1 cellular context compared by ENCODE assay signal in genomic region chr3:147404000-147404799, GRCh38.
TF ChIP-seq lines count a peak whose summit lies in the region.

No MANE protein-coding gene starts in this region.

TF ChIP-seq in HepG2, 621 proteins besides CTCF, POLR2A, EP300 and RAD21:
- TF ChIP-seq NFE2L1 (CRISPR knock-in tag; IDR thresholded peaks at IDR 0.05; ENCODE audit: borderline replicate concordance) (no peak), ZFP90 (CRISPR knock-in tag; IDR thresholded peaks at IDR 0.05; ENCODE audit: borderline replicate concordance) (no peak), ZNF619 (CRISPR knock-in tag; IDR thresholded peaks at IDR 0.05) (no peak), ZNF891 (CRISPR knock-in tag; IDR thresholded peaks at IDR 0.05) (no peak), ISX (CRISPR knock-in tag; conservative IDR thresholded peaks at IDR 0.05) (no peak), RBM22 (optimal IDR thresholded peaks at IDR 0.05; ENCODE audit: low read length) (no peak), HOXA5 (CRISPR knock-in tag; IDR thresholded peaks at IDR 0.05) (no peak)
